ENCODE assay signal across 23 cellular contexts in the genomic region with DNA sequence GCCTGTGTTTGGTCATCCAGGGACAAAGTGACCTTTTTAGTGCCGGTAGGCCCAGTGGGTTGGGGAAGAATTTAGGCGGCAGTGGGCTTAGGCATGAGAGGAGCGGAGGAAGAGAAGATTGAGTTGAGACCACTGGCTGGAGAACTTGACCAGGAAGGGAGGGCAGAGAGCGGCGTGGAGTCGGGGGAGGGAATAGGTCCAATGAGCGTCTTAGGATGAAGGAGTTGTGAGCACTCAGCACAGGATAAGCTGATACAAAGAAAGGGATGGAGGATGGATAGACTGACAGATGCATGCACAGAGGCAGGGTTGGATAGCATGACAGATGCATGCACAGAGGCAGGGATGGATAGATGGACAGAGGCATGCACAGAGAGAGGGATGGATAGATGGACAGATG. TPM values are rescaled to one million over a fixed set of nuclear protein-coding genes. Genes with fewer than 3 reads are reported as not detected.
DNase-seq lines count a peak whose midpoint lies in the region; ATAC-seq and TF ChIP-seq lines count a peak whose summit lies in the region.
"Had no signal": no experiment of that assay in that cellular context is flagged by ENCODE, and none has a peak within 500 bp of the region (broad histone marks: within the 10 kb centered on the region; RNA-seq: fewer than 3 reads in every experiment).

No MANE protein-coding gene starts in this region.

- H3K4me3 Mint-ChIP-seq in activated B cell treated with CpG ODN at 0.5 μM for 24 hours = no peak overlapping the region
- peak overlapping the region; percentile 80 to 94 for H3K4me3 Mint-ChIP-seq in effector memory CD8-positive, alpha-beta T cell
- H3K4me3 Mint-ChIP-seq: GM23338 had no signal

- H3K9me3 Mint-ChIP-seq in activated B cell treated with CpG ODN at 0.5 μM for 24 hours = peaks cover 5% of the 10 kb centered on the region
- H3K9me3 Mint-ChIP-seq in effector memory CD8-positive, alpha-beta T cell = no peaks in the 10 kb centered on the region
- H3K9me3 Mint-ChIP-seq: GM23338 had no signal

- H3K9me3 ChIP-seq in heart right ventricle = no peaks in the 10 kb centered on the region
- H3K9me3 ChIP-seq in thymus (ENCODE audit: control insufficient read depth) = no peaks in the 10 kb centered on the region
- H3K9me3 ChIP-seq: body of pancreas, colonic mucosa, left ventricle myocardium inferior, mucosa of descending colon, thoracic aorta had no signal

- TF ChIP-seq CTCF in heart right ventricle (IDR thresholded peaks at IDR 0.05) = no peak
- no peak for TF ChIP-seq CTCF in activated B cell treated with CpG ODN at 0.5 μM for 24 hours (IDR thresholded peaks at IDR 0.05)

- H3K36me3 Mint-ChIP-seq in activated B cell treated with CpG ODN at 0.5 μM for 24 hours (ENCODE audit: low read depth) = no peaks in the 10 kb centered on the region
- peaks cover 57% of the 10 kb centered on the region for H3K36me3 Mint-ChIP-seq in effector memory CD8-positive, alpha-beta T cell (ENCODE audit: insufficient read depth)

- H3K4me3 ChIP-seq in heart right ventricle (no peak overlapping the region), thymus (ENCODE audit: low read length) (no peak overlapping the region)
- H3K4me3 ChIP-seq: body of pancreas, colonic mucosa, GM23338, left ventricle myocardium inferior, mucosa of descending colon, thoracic aorta had no signal

- ATAC-seq in Right ventricle myocardium superior (ENCODE audit: poor library complexity) (no peak), heart right ventricle (no peak), activated B cell treated with CpG ODN at 0.5 μM for 24 hours (ENCODE audit: low read depth) (no peak), HG02571 (IDR thresholded peaks at IDR 0.05; ENCODE audit: unreplicated experiment) (no peak), GM21367 (IDR thresholded peaks at IDR 0.05; ENCODE audit: unreplicated experiment) (no peak)
- no peak for ATAC-seq in effector memory CD8-positive, alpha-beta T cell (replicated peaks)

- POLR2A ChIA-PET in activated B cell treated with CpG ODN at 0.5 μM for 24 hours (lab: Charles Lee) = no interaction called here

- no peaks in the 10 kb centered on the region for H3K27me3 ChIP-seq in heart right ventricle
- no peaks in the 10 kb centered on the region for H3K27me3 ChIP-seq in thymus (ENCODE audit: control insufficient read depth, insufficient read depth)
- H3K27me3 ChIP-seq: body of pancreas, colonic mucosa had no signal

- no peaks in the 10 kb centered on the region for H3K27me3 Mint-ChIP-seq in activated B cell treated with CpG ODN at 0.5 μM for 24 hours
- no peaks in the 10 kb centered on the region for H3K27me3 Mint-ChIP-seq in effector memory CD8-positive, alpha-beta T cell

- peaks cover 59% of the 10 kb centered on the region for H3K4me1 Mint-ChIP-seq in activated B cell treated with CpG ODN at 0.5 μM for 24 hours
- peaks cover 82 to 89% of the 10 kb centered on the region in 2 donors for H3K4me1 Mint-ChIP-seq in effector memory CD8-positive, alpha-beta T cell (ENCODE audit: low read depth in 2 of 2)

- WGBS in heart right ventricle, 2 donors = 91 to 93% methylated on average over 7 of the region's 7 CpGs
- 95% methylated on average over 7 of the region's 7 CpGs for WGBS in thymus

- DNase-seq in Right ventricle myocardium superior = peak; percentile 11
- no peak for DNase-seq in heart right ventricle
- no peak for DNase-seq in activated B cell treated with CpG ODN at 0.5 μM for 24 hours
- DNase-seq in effector memory CD8-positive, alpha-beta T cell = no peak
- DNase-seq in caudate nucleus (lab: John Stamatoyannopoulos, UW) = no peak
- DNase-seq: Calu3, colonic mucosa, head of caudate nucleus, left ventricle myocardium inferior, NCI-H1436, NCI-H2171 treated with DMSO at 0.1 percent for 48 hours, occipital lobe, retina, SW 1271 had no signal

- H3K36me3 ChIP-seq in heart right ventricle = peaks cover 0 to 30% (median 4%) of the 10 kb centered on the region in 9 donors
- H3K36me3 ChIP-seq in thymus (ENCODE audit: control insufficient read depth, insufficient read depth) = peaks cover 12% of the 10 kb centered on the region
- H3K36me3 ChIP-seq: colonic mucosa, thoracic aorta had no signal

- peak overlapping the region in 1 of 10 donors; percentile 87 for H3K27ac ChIP-seq in heart right ventricle
- H3K27ac ChIP-seq in thymus (ENCODE audit: low read depth) = peak overlapping the region; percentile 99
- no peak overlapping the region for H3K27ac ChIP-seq in caudate nucleus (ENCODE audit: low read depth, low read length)
- H3K27ac ChIP-seq: body of pancreas, colonic mucosa, left ventricle myocardium inferior, thoracic aorta had no signal

- H3K4me1 ChIP-seq in heart right ventricle = peaks cover 0 to 21% (median 2%) of the 10 kb centered on the region in 9 donors
- H3K4me1 ChIP-seq in thymus (ENCODE audit: control insufficient read depth, insufficient read depth, low read length) = peaks cover 53% of the 10 kb centered on the region
- H3K4me1 ChIP-seq: colonic mucosa had no signal

- peak overlapping the region; percentile 67 for H3K27ac Mint-ChIP-seq in activated B cell treated with CpG ODN at 0.5 μM for 24 hours
- peak overlapping the region; percentile 93 to 99 for H3K27ac Mint-ChIP-seq in effector memory CD8-positive, alpha-beta T cell
- H3K27ac Mint-ChIP-seq: GM23338 had no signal

- intact Hi-C loops in Right ventricle myocardium superior (cut with DNase I) (no loop called here), heart right ventricle (cut with DNase I) (no loop called here), activated B cell treated with CpG ODN at 0.5 μM for 24 hours (cut with micrococcal nuclease) (no loop called here)

- CTCF ChIA-PET in activated B cell treated with CpG ODN at 0.5 μM for 24 hours (lab: Charles Lee) = no interaction called here

RNA-seq across cellular contexts. Expression of a gene that starts 8.0 kb away (rescaled TPM):
- total RNA-seq in Right ventricle myocardium superior (42.6 TPM), heart right ventricle (100 to 1,000 TPM in 1 of 10 donors, 10 to 100 TPM in 9; 23.4 to 204 (median 45.4) TPM), activated B cell treated with CpG ODN at 0.5 μM for 24 hours (3.0 and 3.4 TPM in 2 replicates)
- polyA plus RNA-seq in heart right ventricle (100 to 1,000 TPM in 1 of 2 donors, 10 to 100 TPM in 1; 80.6 to 116 TPM), thymus (343 TPM)

RNA-seq across cellular contexts. Expression of a gene that starts 25.6 kb away (rescaled TPM):
- total RNA-seq in Right ventricle myocardium superior (not detected), heart right ventricle (not detected), activated B cell treated with CpG ODN at 0.5 μM for 24 hours (not detected in 2 replicates)
- polyA plus RNA-seq in heart right ventricle (under 1 TPM; 0.01 to 0.07 TPM), thymus (0.11 TPM)
- total RNA-seq: activated CD8-positive, alpha-beta memory T cell treated with anti-CD3 and anti-CD28 coated beads for 36 hours; body of pancreas; Calu3; left ventricle myocardium inferior; M059J; mucosa of descending colon; occipital lobe; thoracic aorta had no signal

RNA-seq across cellular contexts. Expression of a gene that starts 27.1 kb away (rescaled TPM):
- 1.3 TPM for total RNA-seq in Right ventricle myocardium superior
- total RNA-seq in heart right ventricle = 1 to 10 TPM in 5 of 10 donors, under 1 TPM in 5; 0.26 to 3.9 (median 1.2) TPM
- polyA plus RNA-seq in heart right ventricle = under 1 TPM; 0.30 to 0.95 TPM
- total RNA-seq in activated B cell treated with CpG ODN at 0.5 μM for 24 hours = 0.13 and 0.34 TPM in 2 replicates
- polyA plus RNA-seq in thymus = 2.9 TPM

RNA-seq across cellular contexts. Expression of a gene that starts 36.7 kb away (rescaled TPM):
- total RNA-seq in Right ventricle myocardium superior = not detected
- not detected for total RNA-seq in heart right ventricle
- under 1 TPM in 1 of 2 donors, not detected in 1; 0.04 TPM for polyA plus RNA-seq in heart right ventricle
- not detected in 2 replicates for total RNA-seq in activated B cell treated with CpG ODN at 0.5 μM for 24 hours
- polyA plus RNA-seq in thymus = 6.0 TPM
- total RNA-seq: M059J, occipital lobe had no signal

RNA-seq across cellular contexts. Expression of a gene that starts 38.9 kb away (rescaled TPM):
- total RNA-seq in Right ventricle myocardium superior (6.9 TPM), heart right ventricle (1 to 10 TPM; 5.8 to 9.0 (median 7.6) TPM), activated B cell treated with CpG ODN at 0.5 μM for 24 hours (not detected in 2 replicates)
- polyA plus RNA-seq in heart right ventricle (10 to 100 TPM; 13.8 to 26.9 TPM), thymus (9.3 TPM)
